ENCODE assay signal across 12 cellular contexts in the genomic region with DNA sequence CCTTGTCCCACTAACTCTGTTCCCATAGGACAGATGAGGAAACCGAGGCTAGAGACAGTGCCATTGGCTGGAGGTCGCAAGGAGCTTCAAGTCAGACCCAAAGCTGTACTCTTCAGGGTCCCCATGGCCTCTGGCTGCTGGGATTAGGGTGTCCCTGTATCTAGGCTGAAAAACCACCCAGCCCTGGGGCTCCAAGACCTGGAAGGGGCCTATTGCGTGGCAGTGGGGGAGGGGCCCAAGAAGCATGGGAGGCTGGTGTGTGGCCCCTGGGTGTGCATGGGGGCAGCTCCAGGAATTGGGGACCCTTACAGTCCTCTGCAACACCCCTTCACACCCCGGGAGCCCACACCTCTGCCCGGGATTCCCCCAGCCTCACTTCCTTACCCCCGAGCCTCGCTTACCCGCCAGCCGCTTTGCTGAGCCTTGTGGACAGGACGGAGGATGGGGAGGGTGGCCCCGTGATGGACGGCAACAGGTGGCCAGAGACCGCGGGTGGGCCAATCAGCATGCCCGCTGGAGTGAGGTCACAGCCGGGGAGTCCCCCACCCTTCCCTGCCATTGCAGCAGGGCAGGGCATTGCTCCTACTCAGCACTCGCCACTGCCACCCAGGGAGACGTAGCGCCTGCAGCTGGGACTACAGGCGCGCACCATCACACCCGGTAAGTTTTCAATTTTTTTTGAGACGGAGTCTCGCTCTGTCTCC. TPM values are rescaled to one million over a fixed set of nuclear protein-coding genes. Genes with fewer than 3 reads are reported as not detected.
A peak's percentile ranks its signal among the peaks of the same experiment; 100 is the strongest.
DNase-seq lines count a peak whose midpoint lies in the region; ATAC-seq and TF ChIP-seq lines count a peak whose summit lies in the region.
"Had no signal": no experiment of that assay in that cellular context is flagged by ENCODE, and none has a peak within 500 bp of the region (broad histone marks: within the 10 kb centered on the region; RNA-seq: fewer than 3 reads in every experiment).

A gene with protein sequence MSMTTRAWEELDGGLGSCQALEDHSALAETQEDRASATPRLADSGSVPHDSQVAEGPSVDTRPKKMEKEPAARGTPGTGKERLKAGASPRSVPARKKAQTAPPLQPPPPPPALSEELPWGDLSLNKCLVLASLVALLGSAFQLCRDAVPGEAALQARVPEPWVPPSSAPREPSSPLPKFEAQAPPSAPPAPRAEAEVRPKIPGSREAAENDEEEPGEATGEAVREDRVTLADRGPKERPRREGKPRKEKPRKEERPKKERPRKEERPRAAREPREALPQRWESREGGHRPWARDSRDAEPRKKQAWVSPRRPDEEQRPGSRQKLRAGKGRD (minus strand): TSS at position 436 of the 704 bp plus-strand sequence. CDS start 1,103 bp downstream, outside the sequence.

- H3K27ac ChIP-seq in OCI-LY1 (ENCODE audit: low read depth, low read length, poor library complexity, severe bottlenecking), result peak within 1 kb of the TSS; percentile 93
- H3K27ac ChIP-seq in upper lobe of right lung, result no peak within 1 kb of the TSS
- no peak within 1 kb of the TSS for H3K27ac ChIP-seq in ovary
- H3K27ac ChIP-seq: C4-2B had no signal

- 67 to 76% (median 75%) methylated on average over 21 to 24 of the region's 24 CpGs for WGBS in ovary, 3 donors

- H3K27me3 ChIP-seq in OCI-LY1 (ENCODE audit: insufficient read depth, low read length) (no peaks in the 10 kb centered on the region), upper lobe of right lung (peaks cover 28% of the 10 kb centered on the region), ovary (peaks cover 16% of the 10 kb centered on the region)

- H3K9me3 ChIP-seq in OCI-LY1 (ENCODE audit: low read length) (no peaks in the 10 kb centered on the region), upper lobe of right lung (no peaks in the 10 kb centered on the region), ovary (no peaks in the 10 kb centered on the region)

- H3K27me3 Mint-ChIP-seq in natural killer cell (ENCODE audit: low read depth in 2 of 2), result peaks cover 0 to 18% of the 10 kb centered on the region in 2 donors
- H3K27me3 Mint-ChIP-seq in natural killer cell treated with Interleukin-12 subunit alpha and Interleukin-12 subunit beta and Interleukin-15 and Interleukin-18, amount 100 ng/mL, for 72 hours, result no peaks in the 10 kb centered on the region
- H3K27me3 Mint-ChIP-seq in glutamatergic neuron (ENCODE audit: unreplicated experiment), result peaks cover 5% of the 10 kb centered on the region

- intact Hi-C loops in natural killer cell (cut with micrococcal nuclease), result no loop called here
- intact Hi-C loops in upper lobe of right lung (cut with DNase I), result no loop called here
- intact Hi-C loops in ovary (cut with DNase I), result no loop called here

- no peak for TF ChIP-seq POLR2A in ovary (IDR thresholded peaks at IDR 0.05)

- ATAC-seq in natural killer cell (peak in 2 of 3 donors; percentile 11 to 23), upper lobe of right lung (peak; percentile 8), GM19328 (IDR thresholded peaks at IDR 0.05; ENCODE audit: unreplicated experiment) (no peak), GM18867 (IDR thresholded peaks at IDR 0.05; ENCODE audit: unreplicated experiment) (no peak)
- ATAC-seq in natural killer cell treated with Interleukin-12 subunit alpha and Interleukin-12 subunit beta and Interleukin-15 and Interleukin-18, amount 100 ng/mL, for 72 hours, result no peak

- peak within 1 kb of the TSS; percentile 57 for H3K4me2 ChIP-seq in OCI-LY1 (ENCODE audit: low read length)

- H3K4me1 ChIP-seq in OCI-LY1 (ENCODE audit: insufficient read depth, low read length, severe bottlenecking), result peaks cover 30% of the 10 kb centered on the region
- H3K4me1 ChIP-seq in upper lobe of right lung, result peaks cover 23% of the 10 kb centered on the region
- H3K4me1 ChIP-seq in ovary (ENCODE audit: insufficient read depth), result peaks cover 8% of the 10 kb centered on the region

- no peaks in the 10 kb centered on the region for H3K79me2 ChIP-seq in OCI-LY1 (ENCODE audit: insufficient read depth, low read length)

- TF ChIP-seq CTCF in natural killer cell (IDR thresholded peaks at IDR 0.05) (no peak), OCI-LY1 (IDR thresholded peaks at IDR 0.05; ENCODE audit: low read length) (no peak), glutamatergic neuron (IDR thresholded peaks at IDR 0.05; ENCODE audit: partially characterized antibody, unreplicated experiment) (no peak), upper lobe of right lung (IDR thresholded peaks at IDR 0.05) (no peak), ovary (IDR thresholded peaks at IDR 0.05) (no peak)

- H3K27ac Mint-ChIP-seq in natural killer cell (peak within 1 kb of the TSS; percentile 85 to 87), glutamatergic neuron (ENCODE audit: unreplicated experiment) (no peak within 1 kb of the TSS)
- peak within 1 kb of the TSS in 1 of 2 donors; percentile 78 for H3K27ac Mint-ChIP-seq in natural killer cell treated with Interleukin-12 subunit alpha and Interleukin-12 subunit beta and Interleukin-15 and Interleukin-18, amount 100 ng/mL, for 72 hours

- H3K4me3 ChIP-seq in OCI-LY1 (ENCODE audit: low read depth, low read length, poor library complexity, severe bottlenecking) (peak within 1 kb of the TSS; percentile 45), upper lobe of right lung (no peak within 1 kb of the TSS), ovary (no peak within 1 kb of the TSS)

- no peak within 1 kb of the TSS for H2AFZ ChIP-seq in OCI-LY1 (ENCODE audit: low read length)

- H3K4me3 Mint-ChIP-seq in natural killer cell, result no peak within 1 kb of the TSS
- no peak within 1 kb of the TSS for H3K4me3 Mint-ChIP-seq in natural killer cell treated with Interleukin-12 subunit alpha and Interleukin-12 subunit beta and Interleukin-15 and Interleukin-18, amount 100 ng/mL, for 72 hours
- H3K4me3 Mint-ChIP-seq in glutamatergic neuron (ENCODE audit: unreplicated experiment), result no peak within 1 kb of the TSS

- no peak for TF ChIP-seq EP300 in ovary (IDR thresholded peaks at IDR 0.05)

- H3K36me3 ChIP-seq in OCI-LY1 (ENCODE audit: insufficient read depth, low read length), result no peaks in the 10 kb centered on the region; the same call in 1 of the 2 replicates
- no peaks in the 10 kb centered on the region for H3K36me3 ChIP-seq in upper lobe of right lung
- H3K36me3 ChIP-seq in ovary, result no peaks in the 10 kb centered on the region

- H3K36me3 Mint-ChIP-seq in natural killer cell (no peaks in the 10 kb centered on the region), glutamatergic neuron (ENCODE audit: unreplicated experiment) (no peaks in the 10 kb centered on the region)
- H3K36me3 Mint-ChIP-seq in natural killer cell treated with Interleukin-12 subunit alpha and Interleukin-12 subunit beta and Interleukin-15 and Interleukin-18, amount 100 ng/mL, for 72 hours, result no peaks in the 10 kb centered on the region

- H4K20me1 ChIP-seq in OCI-LY1 (ENCODE audit: insufficient read depth, low read length), result no peaks in the 10 kb centered on the region

- H3K9me3 Mint-ChIP-seq in natural killer cell (no peaks in the 10 kb centered on the region), glutamatergic neuron (ENCODE audit: unreplicated experiment) (peaks cover 4% of the 10 kb centered on the region)
- no peaks in the 10 kb centered on the region for H3K9me3 Mint-ChIP-seq in natural killer cell treated with Interleukin-12 subunit alpha and Interleukin-12 subunit beta and Interleukin-15 and Interleukin-18, amount 100 ng/mL, for 72 hours

- no peaks in the 10 kb centered on the region for H3K9me2 ChIP-seq in OCI-LY1 (ENCODE audit: low read depth, low read length)

- H3K4me1 Mint-ChIP-seq in natural killer cell (peaks cover 6 to 23% of the 10 kb centered on the region in 2 donors), glutamatergic neuron (ENCODE audit: low read depth, unreplicated experiment) (peaks cover 1% of the 10 kb centered on the region)
- peaks cover 6 to 15% of the 10 kb centered on the region in 2 donors for H3K4me1 Mint-ChIP-seq in natural killer cell treated with Interleukin-12 subunit alpha and Interleukin-12 subunit beta and Interleukin-15 and Interleukin-18, amount 100 ng/mL, for 72 hours (ENCODE audit: low read depth in 2 of 2)

- H3K9ac ChIP-seq in OCI-LY1 (ENCODE audit: low read length), result peak within 1 kb of the TSS; percentile 27; the same call in 1 of the 2 replicates

- no peak for DNase-seq in natural killer cell
- DNase-seq in natural killer cell treated with Interleukin-12 subunit alpha and Interleukin-12 subunit beta and Interleukin-15 and Interleukin-18, amount 100 ng/mL, for 72 hours (ENCODE audit: low spot score), result no peak
- peak; percentile 18 for DNase-seq in glutamatergic neuron
- no peak for DNase-seq in upper lobe of right lung
- DNase-seq in ovary, result no peak
- DNase-seq: NCI-H187 treated with DMSO at 0.1 percent for 48 hours; stimulated activated naive CD4-positive, alpha-beta T cell treated with Interleukin-2 at 50 U/mL for 16 hours had no signal

- no peaks in the 10 kb centered on the region for H3F3A ChIP-seq in OCI-LY1 (ENCODE audit: insufficient read depth, low read length)

RNA-seq across cellular contexts. Expression of the gene that starts here (rescaled TPM):
- total RNA-seq in natural killer cell, result 1 to 10 TPM in 1 of 3 donors, under 1 TPM in 1, not detected in 1; 0.82 to 2.0 TPM
- total RNA-seq in natural killer cell treated with Interleukin-12 subunit alpha and Interleukin-12 subunit beta and Interleukin-15 and Interleukin-18, amount 100 ng/mL, for 72 hours, result under 1 TPM in 1 of 2 donors, not detected in 1; 0.73 TPM
- not detected for total RNA-seq in glutamatergic neuron (ENCODE audit: unreplicated experiment)
- total RNA-seq in upper lobe of right lung, result 1.1 TPM
- under 1 TPM in 4 of 7 donors, not detected in 3; 0.30 to 0.92 (median 0.41) TPM for total RNA-seq in ovary
- polyA plus RNA-seq in ovary, result under 1 TPM in 1 of 2 donors, not detected in 1; 0.31 TPM
- total RNA-seq: mononuclear cell had no signal

Comparison
In these comparisons a context has a peak if more than half of its experiments do, and no peak if none do; other contexts are left out.
1. ATAC-seq: peak in natural killer cell (2 of 3) and upper lobe of right lung (single experiment); none in natural killer cell treated with Interleukin-12 subunit alpha and Interleukin-12 subunit beta and Interleukin-15 and Interleukin-18, amount 100 ng/mL, for 72 hours (0 of 2), GM19328 (single experiment) and GM18867 (single experiment).
2. Peak in DNase-seq in glutamatergic neuron; RNA of the gene not detected or under 1 TPM.